ENCODE assay signal across 25 cellular contexts in genomic region chr1:63501256-63501655, GRCh38.
"Had no signal": no experiment of that assay in that cellular context is flagged by ENCODE, and none has a peak within 500 bp of the region (broad histone marks: within the 10 kb centered on the region; RNA-seq: fewer than 3 reads in every experiment).

No MANE protein-coding gene starts in this region.

- H3K79me2 ChIP-seq: hepatocyte had no signal

- H3K4me2 ChIP-seq: hepatocyte had no signal

- H3K27ac ChIP-seq: esophagus muscularis mucosa, foreskin keratinocyte, gastroesophageal sphincter, heart left ventricle, hepatocyte, left lung, prostate gland, sigmoid colon, stomach, thyroid gland, vagina had no signal

- H3K36me3 Mint-ChIP-seq: stimulated activated effector memory CD8-positive, alpha-beta T cell treated with anti-CD3 and anti-CD28 coated beads, Interleukin-12 subunit alpha, Interleukin-12 subunit beta, amount 100 ng/mL, for 72 hours had no signal

- H3K4me3 ChIP-seq: esophagus muscularis mucosa, gastroesophageal sphincter, heart left ventricle, hepatocyte, left lung, prostate gland, sigmoid colon, stomach, thyroid gland, vagina had no signal

- H3K4me3 Mint-ChIP-seq: naive thymus-derived CD4-positive, alpha-beta T cell; nephron progenitor cell; stimulated activated effector memory CD8-positive, alpha-beta T cell treated with anti-CD3 and anti-CD28 coated beads, Interleukin-12 subunit alpha, Interleukin-12 subunit beta, amount 100 ng/mL, for 72 hours had no signal

- DNase-seq: dermis blood vessel endothelial cell; effector memory CD4-positive, alpha-beta T cell; foreskin keratinocyte; heart left ventricle; left cardiac atrium; left lung; mesendoderm; midbrain; naive thymus-derived CD4-positive, alpha-beta T cell; nephron progenitor cell; nucleus accumbens; right cardiac atrium; sigmoid colon; stimulated activated CD4-positive, alpha-beta T cell treated with anti-CD3 and anti-CD28 coated beads, Interleukin-2, amount 100 ng/mL, for 24 hours; stimulated activated CD4-positive, alpha-beta T cell treated with anti-CD3 and anti-CD28 coated beads, Interleukin-4, amount 100 ng/mL, for 24 hours; stimulated activated naive CD4-positive, alpha-beta T cell treated with Interleukin-2 at 50 U/mL for 16 hours; stomach; thyroid gland; trophoblast cell had no signal

- H3K4me1 Mint-ChIP-seq: nephron progenitor cell had no signal

- H3K27me3 Mint-ChIP-seq: naive thymus-derived CD4-positive, alpha-beta T cell had no signal

- H3K27me3 ChIP-seq: esophagus muscularis mucosa, foreskin keratinocyte, gastroesophageal sphincter, heart left ventricle, hepatocyte, left lung, sigmoid colon, stomach, thyroid gland, vagina had no signal

- H3K27ac Mint-ChIP-seq: nephron progenitor cell; stimulated activated effector memory CD8-positive, alpha-beta T cell treated with anti-CD3 and anti-CD28 coated beads, Interleukin-12 subunit alpha, Interleukin-12 subunit beta, amount 100 ng/mL, for 72 hours had no signal

- H2AFZ ChIP-seq: hepatocyte had no signal

- ATAC-seq: foreskin keratinocyte; gastroesophageal sphincter; heart left ventricle; left cardiac atrium; left lung; naive thymus-derived CD4-positive, alpha-beta T cell; right cardiac atrium; stimulated activated effector memory CD8-positive, alpha-beta T cell treated with anti-CD3 and anti-CD28 coated beads, Interleukin-12 subunit alpha, Interleukin-12 subunit beta, amount 100 ng/mL, for 72 hours had no signal

- H3K4me1 ChIP-seq: esophagus muscularis mucosa, gastroesophageal sphincter, heart left ventricle, left lung, prostate gland, sigmoid colon, stomach, thyroid gland, vagina had no signal

- H3K36me3 ChIP-seq: esophagus muscularis mucosa, prostate gland, sigmoid colon, thyroid gland, vagina had no signal
